Comparison of ENCODE assay signal across 8 cellular contexts in genomic region chr17:44830359-44831269, GRCh38. TPM values are rescaled to one million over a fixed set of nuclear protein-coding genes. Genes with fewer than 3 reads are reported as not detected.
DNase-seq lines count a peak whose midpoint lies in the region; ATAC-seq and TF ChIP-seq lines count a peak whose summit lies in the region.

No MANE protein-coding gene starts in this region.

- peak; percentile 26 for TF ChIP-seq POLR2A in GM19099 (IDR thresholded peaks at IDR 0.05; ENCODE audit: extremely low read depth, insufficient read length, low read depth)

- H3K27ac Mint-ChIP-seq in stimulated activated naive B cell treated with anti-CD40 and anti-IgM and Interleukin-4, amounts not matched to agents 10 μg/mL and 1 μg/mL and 100 μg/mL, for 72 hours, result peak overlapping the region; percentile 47

- ATAC-seq in left lobe of liver (peak; percentile 72), GM19452 (IDR thresholded peaks at IDR 0.05; ENCODE audit: unreplicated experiment) (no peak)
- peak; percentile 42 to 44 for ATAC-seq in stimulated activated naive B cell treated with anti-CD40 and anti-IgM and Interleukin-4, amounts not matched to agents 10 μg/mL and 1 μg/mL and 100 μg/mL, for 72 hours (replicated peaks)

- H3K9me3 Mint-ChIP-seq in stimulated activated naive B cell treated with anti-CD40 and anti-IgM and Interleukin-4, amounts not matched to agents 10 μg/mL and 1 μg/mL and 100 μg/mL, for 72 hours, result no peaks in the 10 kb centered on the region

- peak; percentile 38 for DNase-seq in SK-N-DZ (ENCODE audit: low spot score)
- peak; percentile 58 for DNase-seq in cerebellum (ENCODE audit: low spot score)
- DNase-seq in left lobe of liver (ENCODE audit: low spot score), result no peak
- DNase-seq in stimulated activated naive B cell treated with anti-CD40 and anti-IgM and Interleukin-4, amounts not matched to agents 10 μg/mL and 1 μg/mL and 100 μg/mL, for 72 hours, result no peak
- DNase-seq in HPDE6-E6E7 (ENCODE audit: extremely low spot score), result no peak
- no peak for DNase-seq in NOMO-1 treated with dmso at 0.1 percent for 144 hours (lab: John Stamatoyannopoulos, UW; ENCODE audit: unreplicated experiment)

- H3K4me3 Mint-ChIP-seq in stimulated activated naive B cell treated with anti-CD40 and anti-IgM and Interleukin-4, amounts not matched to agents 10 μg/mL and 1 μg/mL and 100 μg/mL, for 72 hours, result peak overlapping the region; percentile 70 to 71

- peaks cover 41 to 60% of the 10 kb centered on the region in 2 donors for H3K27me3 Mint-ChIP-seq in stimulated activated naive B cell treated with anti-CD40 and anti-IgM and Interleukin-4, amounts not matched to agents 10 μg/mL and 1 μg/mL and 100 μg/mL, for 72 hours

- H3K36me3 Mint-ChIP-seq in stimulated activated naive B cell treated with anti-CD40 and anti-IgM and Interleukin-4, amounts not matched to agents 10 μg/mL and 1 μg/mL and 100 μg/mL, for 72 hours, result no peaks in the 10 kb centered on the region

- peaks cover 8 to 16% of the 10 kb centered on the region in 2 donors for H3K4me1 Mint-ChIP-seq in stimulated activated naive B cell treated with anti-CD40 and anti-IgM and Interleukin-4, amounts not matched to agents 10 μg/mL and 1 μg/mL and 100 μg/mL, for 72 hours

RNA-seq across cellular contexts. Expression of gene GJC1, which starts 0.5 kb away (rescaled TPM):
- polyA plus RNA-seq in SK-N-DZ (2014; cell fraction: cytosol; rRNA removed), result 41.0 and 48.8 TPM in 2 replicates
- polyA plus RNA-seq in SK-N-DZ (2014; cell fraction: nucleus; rRNA removed), result 15.7 and 37.2 TPM in 2 replicates
- total RNA-seq in cerebellum, result 32.5 TPM
- 0.53 TPM for total RNA-seq in left lobe of liver

RNA-seq across cellular contexts. Expression of gene HIGD1B, which starts 17.1 kb away (rescaled TPM):
- not detected in 2 replicates for polyA plus RNA-seq in SK-N-DZ (2014; cell fraction: cytosol; rRNA removed)
- polyA plus RNA-seq in SK-N-DZ (2014; cell fraction: nucleus; rRNA removed), result not detected in 2 replicates
- total RNA-seq in cerebellum, result 1.5 TPM
- not detected for total RNA-seq in left lobe of liver

Comparison
In these comparisons a context has a peak if more than half of its experiments do, and no peak if none do; other contexts are left out.
1. DNase-seq: peak in SK-N-DZ (single experiment) and cerebellum (single experiment); none in left lobe of liver (single experiment), stimulated activated naive B cell treated with anti-CD40 and anti-IgM and Interleukin-4, amounts not matched to agents 10 μg/mL and 1 μg/mL and 100 μg/mL, for 72 hours (single experiment), HPDE6-E6E7 (single experiment) and NOMO-1 treated with dmso at 0.1 percent for 144 hours (single experiment).
2. RNA of gene GJC1, which starts 0.5 kb away (total RNA-seq): 32.5 TPM in cerebellum (single experiment); 0.53 TPM in left lobe of liver (single experiment); every median in the first group is over 10 times any median in the second.